In the genomic region with DNA sequence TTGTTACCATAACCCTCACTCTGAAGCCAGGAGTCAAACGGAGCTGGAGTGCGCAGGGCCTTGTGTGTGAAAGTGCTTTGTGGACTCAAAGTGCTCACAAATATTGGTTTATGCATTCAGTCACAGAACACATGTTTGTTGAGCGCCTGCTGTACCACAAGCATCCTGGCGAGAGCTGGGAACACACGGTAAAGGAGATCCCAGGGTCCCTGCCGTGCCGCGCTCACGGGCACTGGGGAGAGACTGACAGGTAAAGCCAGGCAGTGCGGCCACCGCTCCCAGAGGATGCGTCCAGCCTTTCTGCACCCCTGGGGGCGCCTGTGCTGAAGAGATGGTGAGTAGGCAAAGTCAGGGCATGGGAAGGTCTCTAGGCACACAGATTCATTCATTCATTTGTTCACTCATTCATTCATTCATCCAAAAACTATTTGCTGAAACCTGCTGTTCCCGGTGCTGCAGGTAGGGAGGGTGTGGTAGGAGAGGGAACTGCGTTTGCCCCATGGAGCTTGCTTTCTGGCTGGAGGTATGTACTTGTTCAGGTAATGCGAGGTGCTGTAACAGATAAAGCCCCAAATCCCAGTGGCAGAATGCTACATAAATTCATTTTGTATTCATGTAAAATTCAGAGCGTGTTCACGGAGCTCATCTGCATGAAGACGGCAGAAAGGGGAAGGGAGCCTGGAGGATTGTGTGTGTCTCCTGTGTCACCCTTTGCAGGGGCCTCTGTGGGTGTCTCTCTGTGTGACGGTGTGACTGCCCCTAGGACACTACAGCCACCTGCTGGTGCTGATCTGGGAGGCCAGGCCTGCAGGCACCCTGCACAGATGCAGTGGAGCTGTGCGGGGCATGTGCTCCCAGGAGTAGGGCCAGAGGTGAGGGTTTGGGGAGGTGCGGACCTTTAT, we compare ENCODE assay signal across 13 cellular contexts.
DNase-seq lines count a peak whose midpoint lies in the region; ATAC-seq and TF ChIP-seq lines count a peak whose summit lies in the region.
"Had no signal": no experiment of that assay in that cellular context is flagged by ENCODE, and none has a peak within 500 bp of the region (broad histone marks: within the 10 kb centered on the region; RNA-seq: fewer than 3 reads in every experiment).

No MANE protein-coding gene starts in this region.

- H3K9me3 ChIP-seq in BE2C (no peaks in the 10 kb centered on the region), hepatocyte (ENCODE audit: low read depth) (no peaks in the 10 kb centered on the region)
- H3K9me3 ChIP-seq: lower lobe of right lung, SJSA1, thoracic aorta had no signal

- no peaks in the 10 kb centered on the region for H3K9me2 ChIP-seq in hepatocyte (replicated peaks; ENCODE audit: insufficient read depth)

- H3K4me3 ChIP-seq in BE2C (ENCODE audit: low read depth, low read length) (no peak overlapping the region), hepatocyte (no peak overlapping the region)
- H3K4me3 ChIP-seq: lower lobe of right lung, SJSA1, thoracic aorta had no signal

- H3K27me3 ChIP-seq in BE2C = peaks cover 25% of the 10 kb centered on the region
- no peaks in the 10 kb centered on the region for H3K27me3 ChIP-seq in hepatocyte
- H3K27me3 ChIP-seq: SJSA1 had no signal

- H3K36me3 ChIP-seq in BE2C (no peaks in the 10 kb centered on the region), hepatocyte (replicated peaks; ENCODE audit: insufficient read depth, low read depth) (no peaks in the 10 kb centered on the region)
- H3K36me3 ChIP-seq: lower lobe of right lung, SJSA1, thoracic aorta had no signal

- no peak overlapping the region for H3K4me2 ChIP-seq in hepatocyte

- H3K27ac ChIP-seq in hepatocyte = no peak overlapping the region
- H3K27ac ChIP-seq: lower lobe of right lung, SJSA1, thoracic aorta had no signal

- WGBS in hepatocyte (ENCODE audit: low lambda C conversion rate, missing lambda C conversion rate) = 83% methylated on average over 22 of the region's 22 CpGs

- no peaks in the 10 kb centered on the region for H3K79me2 ChIP-seq in hepatocyte

- H2AFZ ChIP-seq in hepatocyte = no peak overlapping the region

- ATAC-seq in HG02938 (IDR thresholded peaks at IDR 0.05; ENCODE audit: unreplicated experiment) = no peak
- ATAC-seq: lower lobe of right lung had no signal

- peak; percentile 62 for TF ChIP-seq CTCF in BE2C (IDR thresholded peaks at IDR 0.05; ENCODE audit: low read depth, low read length)
- peak; percentile 29 for TF ChIP-seq CTCF in hepatocyte (IDR thresholded peaks at IDR 0.05; ENCODE audit: poor library complexity)

- no peaks in the 10 kb centered on the region for H3K4me1 ChIP-seq in BE2C
- no peaks in the 10 kb centered on the region for H3K4me1 ChIP-seq in hepatocyte (ENCODE audit: insufficient read depth)
- H3K4me1 ChIP-seq: SJSA1 had no signal

- no peaks in the 10 kb centered on the region for H4K20me1 ChIP-seq in hepatocyte (ENCODE audit: insufficient read depth, poor library complexity, severe bottlenecking)

- DNase-seq in BE2C (peak; percentile 53), DMS153 treated with DMSO at 0.1 percent for 48 hours (lab: John Stamatoyannopoulos, UW; ENCODE audit: unreplicated experiment) (peak; percentile 2), NCI-H526 (lab: John Stamatoyannopoulos, UW) (peak; percentile 72 to 88), hepatocyte (ENCODE audit: low spot score) (no peak), NCI-H1436 treated with DMSO at 0.1 percent for 48 hours (lab: John Stamatoyannopoulos, UW) (no peak), SKM-1 (lab: John Stamatoyannopoulos, UW; ENCODE audit: unreplicated experiment) (no peak), ureter (ENCODE audit: low spot score) (no peak)
- DNase-seq: activated CD4-positive, alpha-beta T cell treated with anti-CD3 and anti-CD28 coated beads, Interleukin-2, amount 50 U/mL, for 48 hours; CD4-positive, CD25-positive, alpha-beta regulatory T cell; lower lobe of right lung had no signal

Comparison
In these comparisons a context has a peak if more than half of its experiments do, and no peak if none do; other contexts are left out.
1. DNase-seq: peak in BE2C (single experiment), DMS153 treated with DMSO at 0.1 percent for 48 hours (single experiment) and NCI-H526 (2 of 2); none in hepatocyte (single experiment), NCI-H1436 treated with DMSO at 0.1 percent for 48 hours (single experiment), SKM-1 (single experiment) and ureter (single experiment).